ENCODE assay signal across 10 cellular contexts in the genomic region with DNA sequence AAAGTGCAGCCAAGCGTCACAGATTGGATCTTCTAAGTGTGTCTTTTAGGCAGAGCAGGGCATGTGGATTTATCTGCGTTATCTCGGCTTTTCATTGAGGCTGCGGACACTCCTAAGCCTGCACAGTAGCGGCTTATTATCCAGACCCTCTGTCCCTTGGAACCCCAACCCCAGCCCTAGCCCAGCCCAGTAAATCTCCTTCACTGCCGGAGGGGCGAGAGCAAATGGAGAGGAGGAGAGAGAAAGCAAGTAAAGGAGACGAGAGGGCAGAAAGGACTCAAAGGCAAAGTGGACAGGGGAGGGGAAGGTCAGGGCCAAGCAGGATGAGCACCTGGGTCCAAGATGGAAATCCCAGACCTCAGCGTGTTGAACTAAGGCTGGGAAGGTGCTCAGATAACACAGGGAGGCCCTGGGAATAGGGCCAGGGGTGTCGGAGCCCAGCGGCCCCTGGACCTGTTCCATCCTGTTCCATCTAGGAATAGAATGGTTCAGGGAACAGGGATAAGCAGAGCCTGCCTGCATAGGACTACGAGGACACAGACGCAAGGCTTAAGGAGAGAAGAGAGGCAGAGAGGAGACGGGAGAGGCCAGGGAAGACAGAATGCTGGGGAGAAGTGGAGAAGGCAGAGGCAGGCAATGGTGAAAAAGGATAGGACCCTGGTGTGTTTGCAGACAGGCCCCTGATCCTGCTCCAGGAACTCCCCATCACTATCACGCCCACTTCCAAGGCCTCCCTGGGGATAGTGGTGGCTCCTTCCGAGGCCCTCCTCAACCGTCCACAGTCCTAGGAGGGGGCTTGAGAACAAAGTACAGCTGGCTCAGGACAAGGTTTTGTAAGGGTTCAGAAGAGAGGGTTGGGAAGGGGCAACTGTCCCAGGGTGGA.
DNase-seq lines count a peak whose midpoint lies in the region; ATAC-seq, FAIRE-seq and TF ChIP-seq lines count a peak whose summit lies in the region.
"Had no signal": no experiment of that assay in that cellular context is flagged by ENCODE, and none has a peak within 500 bp of the region (broad histone marks: within the 10 kb centered on the region; RNA-seq: fewer than 3 reads in every experiment).

No MANE protein-coding gene starts in this region.

- H3K27ac ChIP-seq in osteoblast (ENCODE audit: low read depth, low read length) = no peak overlapping the region
- H3K27ac ChIP-seq: lower lobe of right lung had no signal

- peak overlapping the region; percentile 77 for H3K4me2 ChIP-seq in osteoblast (ENCODE audit: insufficient read depth, low read length)

- no peak overlapping the region for H3K4me3 ChIP-seq in Caco-2 (ENCODE audit: low read depth, low read length)
- no peak overlapping the region for H3K4me3 ChIP-seq in osteoblast (ENCODE audit: insufficient read depth, low read length)
- no peak overlapping the region for H3K4me3 ChIP-seq in mucosa of descending colon

- H3K4me1 ChIP-seq in Caco-2 (peaks cover 9% of the 10 kb centered on the region; the same call in 1 of the 2 replicates), osteoblast (ENCODE audit: insufficient read depth, low read length) (peaks cover 41% of the 10 kb centered on the region), mucosa of descending colon (ENCODE audit: low read depth) (peaks cover 9% of the 10 kb centered on the region)

- peak overlapping the region; percentile 44 for H3K4me3 Mint-ChIP-seq in Caco-2 (ENCODE audit: unreplicated experiment)
- peak overlapping the region in 3 of 4 donors; percentile 19 to 80 (median 72) for H3K4me3 Mint-ChIP-seq in IgD-negative memory B cell
- no peak overlapping the region for H3K4me3 Mint-ChIP-seq in endothelial cell (ENCODE audit: unreplicated experiment)
- H3K4me3 Mint-ChIP-seq: activated CD4-positive, alpha-beta T cell treated with anti-CD3 and anti-CD28 coated beads, Interleukin-2, amount 10 ng/mL, durations not matched to agents 7 days and 5 days had no signal

- H3K27me3 ChIP-seq in Caco-2 (replicated peaks; ENCODE audit: control insufficient read depth, insufficient read depth, low read length) (no peaks in the 10 kb centered on the region), osteoblast (ENCODE audit: insufficient read depth, low read length) (peaks cover 40% of the 10 kb centered on the region)

- DNase-seq in Caco-2 (no peak), endothelial cell (ENCODE audit: low spot score) (no peak), osteoblast (ENCODE audit: insufficient read length, low spot score, missing footprints) (peak; percentile 73), D721Med (ENCODE audit: insufficient read length, low spot score) (no peak), mucosa of descending colon (no peak)
- no peak for DNase-seq in activated CD4-positive, alpha-beta T cell treated with anti-CD3 and anti-CD28 coated beads for 4 hours
- no peak for DNase-seq in central memory CD4-positive, alpha-beta T cell

- CTCF ChIA-PET in Caco-2 (lab: Charles Lee) = interaction anchor here (0.6 to 2.7 kb wide), 10 partner anchors 21 to 410 kb away, joined by 3 to 68 read pairs (median 4); no protein-coding TSS in a partner anchor

- TF ChIP-seq CTCF in Caco-2 (IDR thresholded peaks at IDR 0.05; ENCODE audit: insufficient read depth in 1 of 2, low read depth in 1 of 2, low read length in 1 of 2, severe bottlenecking in 1 of 2, unreplicated experiment in 1 of 2) (no peak), endothelial cell (IDR thresholded peaks at IDR 0.05; ENCODE audit: unreplicated experiment) (no peak), osteoblast (IDR thresholded peaks at IDR 0.05; ENCODE audit: extremely low read depth, low read depth, low read length) (no peak), D721Med (IDR thresholded peaks at IDR 0.05; ENCODE audit: insufficient read depth, missing control alignments) (no peak), mucosa of descending colon (IDR thresholded peaks at IDR 0.05) (no peak)

- intact Hi-C loops in Caco-2 (cut with micrococcal nuclease; ENCODE audit: unreplicated experiment) (loop anchor here (1.0 kb wide), 1 partner anchor 396 kb away; no protein-coding TSS in a partner anchor), mucosa of descending colon (cut with DNase I, micrococcal nuclease) (loop anchor here (2.0 to 5.0 kb wide), 2 partner anchors 394 to 397 kb away; no protein-coding TSS in a partner anchor)

- FAIRE-seq in D721Med (lab: Jason Lieb, UNC) = no peak

- ATAC-seq in mucosa of descending colon = no peak

- no peaks in the 10 kb centered on the region for H3K79me2 ChIP-seq in osteoblast (ENCODE audit: insufficient read depth, low read length)

- H3K4me1 Mint-ChIP-seq in Caco-2 (ENCODE audit: low read depth, unreplicated experiment) (peaks cover 13% of the 10 kb centered on the region), IgD-negative memory B cell (peaks cover 8 to 12% (median 11%) of the 10 kb centered on the region in 3 donors), endothelial cell (ENCODE audit: unreplicated experiment) (peaks cover 15% of the 10 kb centered on the region)

- peaks cover 13% of the 10 kb centered on the region for H3K27me3 Mint-ChIP-seq in Caco-2 (ENCODE audit: insufficient read depth, unreplicated experiment)
- peaks cover 39% of the 10 kb centered on the region for H3K27me3 Mint-ChIP-seq in IgD-negative memory B cell
- peaks cover 34% of the 10 kb centered on the region for H3K27me3 Mint-ChIP-seq in endothelial cell (ENCODE audit: unreplicated experiment)

- no peaks in the 10 kb centered on the region for H4K20me1 ChIP-seq in osteoblast (ENCODE audit: insufficient read depth, low read length)

- no peak overlapping the region for H3K27ac Mint-ChIP-seq in Caco-2 (ENCODE audit: unreplicated experiment)
- peak overlapping the region in 1 of 3 donors; percentile 74 for H3K27ac Mint-ChIP-seq in IgD-negative memory B cell
- H3K27ac Mint-ChIP-seq in endothelial cell (ENCODE audit: unreplicated experiment) = peak overlapping the region; percentile 76
- H3K27ac Mint-ChIP-seq: activated CD4-positive, alpha-beta T cell treated with anti-CD3 and anti-CD28 coated beads, Interleukin-2, amount 10 ng/mL, durations not matched to agents 7 days and 5 days had no signal

- BruUV-seq in Caco-2 (replicated peaks; lab: Mats Ljungman, UMichigan) = no TSS peak

- H3K36me3 Mint-ChIP-seq in Caco-2 (ENCODE audit: insufficient read depth, unreplicated experiment) = peaks cover 33% of the 10 kb centered on the region
- H3K36me3 Mint-ChIP-seq in IgD-negative memory B cell = peaks cover 3% of the 10 kb centered on the region
- H3K36me3 Mint-ChIP-seq in endothelial cell (ENCODE audit: low read depth, unreplicated experiment) = no peaks in the 10 kb centered on the region

- H3K36me3 ChIP-seq in Caco-2 (ENCODE audit: control insufficient read depth, insufficient read depth, low read length) = no peaks in the 10 kb centered on the region
- no peaks in the 10 kb centered on the region for H3K36me3 ChIP-seq in osteoblast (ENCODE audit: insufficient read depth, low read length)
- H3K36me3 ChIP-seq in mucosa of descending colon (ENCODE audit: low read depth) = no peaks in the 10 kb centered on the region
- H3K36me3 ChIP-seq: lower lobe of right lung had no signal

- H3K9me3 ChIP-seq in Caco-2 (no peaks in the 10 kb centered on the region), osteoblast (ENCODE audit: low read depth, low read length) (no peaks in the 10 kb centered on the region), mucosa of descending colon (no peaks in the 10 kb centered on the region)
- H3K9me3 ChIP-seq: lower lobe of right lung had no signal

- POLR2A ChIA-PET in Caco-2 (lab: Charles Lee) = interaction anchor here (1.0 kb wide), 1 partner anchor 395 kb away, joined by 5 read pairs; no protein-coding TSS in a partner anchor

- H3K9me3 Mint-ChIP-seq in Caco-2 (ENCODE audit: unreplicated experiment) (no peaks in the 10 kb centered on the region), IgD-negative memory B cell (peaks cover 0 to 3% (median 2%) of the 10 kb centered on the region in 3 donors), endothelial cell (ENCODE audit: unreplicated experiment) (peaks cover 5% of the 10 kb centered on the region)
- H3K9me3 Mint-ChIP-seq: activated CD4-positive, alpha-beta T cell treated with anti-CD3 and anti-CD28 coated beads, Interleukin-2, amount 10 ng/mL, durations not matched to agents 7 days and 5 days had no signal

- peak overlapping the region; percentile 75 for H2AFZ ChIP-seq in osteoblast (ENCODE audit: low read length)
